ENCODE assay signal across 1 cellular context in genomic region chr12:55862931-55863330, GRCh38. TPM values are rescaled to one million over a fixed set of nuclear protein-coding genes. Genes with fewer than 3 reads are reported as not detected.
"Had no signal": no experiment of that assay in that cellular context is flagged by ENCODE, and none has a peak within 500 bp of the region (broad histone marks: within the 10 kb centered on the region; RNA-seq: fewer than 3 reads in every experiment).

No MANE protein-coding gene starts in this region.

RNA-seq across cellular contexts. Expression of gene MMP19, which starts 20.2 kb away (rescaled TPM):
- total RNA-seq: temporal lobe had no signal
